26 cellular contexts compared by ENCODE assay signal in the genomic region with DNA sequence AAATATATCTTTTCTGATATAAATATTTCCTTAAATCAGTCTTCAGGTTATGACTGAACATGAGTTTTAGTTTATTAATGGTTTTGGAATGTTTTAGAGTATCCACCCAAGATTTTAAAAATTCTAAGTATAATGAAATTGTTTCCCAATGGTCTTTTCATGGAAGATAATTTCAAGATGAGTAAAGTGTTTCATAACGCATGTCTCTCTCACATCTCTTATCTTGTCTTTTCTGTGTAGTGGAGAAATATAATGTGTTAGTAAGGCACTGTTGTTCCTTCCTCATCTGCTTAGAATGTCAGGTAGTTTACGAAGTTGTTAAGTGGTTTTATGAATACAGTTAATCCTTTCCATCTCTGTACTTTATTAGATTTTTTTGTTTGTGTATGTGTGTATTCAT. TPM values are rescaled to one million over a fixed set of nuclear protein-coding genes. Genes with fewer than 3 reads are reported as not detected.
"Had no signal": no experiment of that assay in that cellular context is flagged by ENCODE, and none has a peak within 500 bp of the region (broad histone marks: within the 10 kb centered on the region; RNA-seq: fewer than 3 reads in every experiment).

No MANE protein-coding gene starts in this region.

- H3K27ac ChIP-seq: gastrocnemius medialis, neutrophil, pancreas, psoas muscle, right atrium auricular region had no signal

- H3K36me3 ChIP-seq: gastrocnemius medialis, neutrophil, pancreas, right atrium auricular region had no signal

- H3K27me3 Mint-ChIP-seq: activated B cell treated with CpG ODN at 0.5 μM for 24 hours; activated CD4-positive, alpha-beta memory T cell treated with anti-CD3 and anti-CD28 coated beads, Interleukin-2, amount 10 ng/mL, durations not matched to agents 7 days and 5 days; activated naive CD4-positive, alpha-beta T cell treated with anti-CD3 and anti-CD28 coated beads, Interleukin-2, amount 10 ng/mL, durations not matched to agents 7 days and 5 days; brain; dendritic cell treated with granulocyte-macrophage colony-stimulating factor and Interleukin-4, amounts not matched to agents 40 ng/mL and 50 ng/mL, for 4 days had no signal

- H3K27me3 ChIP-seq: gastrocnemius medialis, neutrophil, pancreas, right atrium auricular region had no signal

- H3K9me3 ChIP-seq: gastrocnemius medialis, neutrophil, pancreas, psoas muscle, right atrium auricular region had no signal

- ATAC-seq: activated T-cell treated with anti-CD3 and anti-CD28 coated beads, Interleukin-2, amount 50 U/mL, for 72 hours; gastrocnemius medialis; pancreas; psoas muscle had no signal

- FAIRE-seq: islet of Langerhans had no signal

- H3K36me3 Mint-ChIP-seq: activated naive CD4-positive, alpha-beta T cell treated with anti-CD3 and anti-CD28 coated beads, Interleukin-2, amount 10 ng/mL, durations not matched to agents 7 days and 5 days; brain had no signal

- H3K4me1 ChIP-seq: gastrocnemius medialis, pancreas, psoas muscle, right atrium auricular region had no signal

- H3K4me3 ChIP-seq: gastrocnemius medialis, pancreas, psoas muscle, right atrium auricular region had no signal

- DNase-seq: activated B cell treated with CpG ODN at 0.5 μM for 24 hours; activated CD4-positive, alpha-beta memory T cell treated with anti-CD3 and anti-CD28 coated beads, Interleukin-2, amount 10 ng/mL, durations not matched to agents 7 days and 5 days; activated CD4-positive, alpha-beta T cell treated with anti-CD3 and anti-CD28 coated beads for 48 hours; activated effector memory CD4-positive, alpha-beta T cell treated with Interleukin-2 at 50 U/mL for 16 hours; activated naive CD4-positive, alpha-beta T cell treated with anti-CD3 and anti-CD28 coated beads, Interleukin-2, amount 10 ng/mL, durations not matched to agents 7 days and 5 days; activated T-cell treated with anti-CD3 and anti-CD28 coated beads, Interleukin-2, amount 50 U/mL, for 72 hours; anterior cingulate cortex; effector CD4-positive, alpha-beta T cell; erythroblast; gastrocnemius medialis; head of caudate nucleus; hypothalamus; left cardiac atrium; midbrain; pancreas; psoas muscle; stimulated activated CD4-positive, alpha-beta T cell treated with anti-CD3 and anti-CD28 coated beads, Interleukin-4, amount 100 ng/mL, for 24 hours; stimulated activated naive CD4-positive, alpha-beta T cell treated with Interleukin-2 at 50 U/mL for 16 hours; T1000 had no signal

- H3K9me3 Mint-ChIP-seq: activated B cell treated with CpG ODN at 0.5 μM for 24 hours; activated CD4-positive, alpha-beta memory T cell treated with anti-CD3 and anti-CD28 coated beads, Interleukin-2, amount 10 ng/mL, durations not matched to agents 7 days and 5 days; activated naive CD4-positive, alpha-beta T cell treated with anti-CD3 and anti-CD28 coated beads, Interleukin-2, amount 10 ng/mL, durations not matched to agents 7 days and 5 days; brain; dendritic cell treated with granulocyte-macrophage colony-stimulating factor and Interleukin-4, amounts not matched to agents 40 ng/mL and 50 ng/mL, for 4 days; nephron; T-helper 1 cell treated with Interleukin-12 subunit alpha and Interleukin-12 subunit beta and Interleukin-4 antibody, amounts not matched to agents 30 μg/mL and 1 μg/mL, for 36 hours had no signal

- H3K27ac Mint-ChIP-seq: activated B cell treated with CpG ODN at 0.5 μM for 24 hours; activated CD4-positive, alpha-beta memory T cell treated with anti-CD3 and anti-CD28 coated beads, Interleukin-2, amount 10 ng/mL, durations not matched to agents 7 days and 5 days; activated naive CD4-positive, alpha-beta T cell treated with anti-CD3 and anti-CD28 coated beads, Interleukin-2, amount 10 ng/mL, durations not matched to agents 7 days and 5 days; activated T-cell treated with anti-CD3 and anti-CD28 coated beads, Interleukin-2, amount 50 U/mL, for 72 hours; brain; dendritic cell treated with granulocyte-macrophage colony-stimulating factor and Interleukin-4, amounts not matched to agents 40 ng/mL and 50 ng/mL, for 4 days; nephron; T-helper 1 cell treated with Interleukin-12 subunit alpha and Interleukin-12 subunit beta and Interleukin-4 antibody, amounts not matched to agents 30 μg/mL and 1 μg/mL, for 36 hours had no signal

- H3K4me3 Mint-ChIP-seq: activated B cell treated with CpG ODN at 0.5 μM for 24 hours; activated CD4-positive, alpha-beta memory T cell treated with anti-CD3 and anti-CD28 coated beads, Interleukin-2, amount 10 ng/mL, durations not matched to agents 7 days and 5 days; activated naive CD4-positive, alpha-beta T cell treated with anti-CD3 and anti-CD28 coated beads, Interleukin-2, amount 10 ng/mL, durations not matched to agents 7 days and 5 days; activated T-cell treated with anti-CD3 and anti-CD28 coated beads, Interleukin-2, amount 50 U/mL, for 72 hours; brain; dendritic cell treated with granulocyte-macrophage colony-stimulating factor and Interleukin-4, amounts not matched to agents 40 ng/mL and 50 ng/mL, for 4 days; nephron; T-helper 1 cell treated with Interleukin-12 subunit alpha and Interleukin-12 subunit beta and Interleukin-4 antibody, amounts not matched to agents 30 μg/mL and 1 μg/mL, for 36 hours had no signal

- H3K4me1 Mint-ChIP-seq: activated B cell treated with CpG ODN at 0.5 μM for 24 hours; activated CD4-positive, alpha-beta memory T cell treated with anti-CD3 and anti-CD28 coated beads, Interleukin-2, amount 10 ng/mL, durations not matched to agents 7 days and 5 days; activated naive CD4-positive, alpha-beta T cell treated with anti-CD3 and anti-CD28 coated beads, Interleukin-2, amount 10 ng/mL, durations not matched to agents 7 days and 5 days; nephron had no signal

RNA-seq across cellular contexts. Expression of a gene that starts 49.6 kb away (rescaled TPM):
- total RNA-seq: activated B cell treated with CpG ODN at 0.5 μM for 24 hours had no signal
